In the genomic region with DNA sequence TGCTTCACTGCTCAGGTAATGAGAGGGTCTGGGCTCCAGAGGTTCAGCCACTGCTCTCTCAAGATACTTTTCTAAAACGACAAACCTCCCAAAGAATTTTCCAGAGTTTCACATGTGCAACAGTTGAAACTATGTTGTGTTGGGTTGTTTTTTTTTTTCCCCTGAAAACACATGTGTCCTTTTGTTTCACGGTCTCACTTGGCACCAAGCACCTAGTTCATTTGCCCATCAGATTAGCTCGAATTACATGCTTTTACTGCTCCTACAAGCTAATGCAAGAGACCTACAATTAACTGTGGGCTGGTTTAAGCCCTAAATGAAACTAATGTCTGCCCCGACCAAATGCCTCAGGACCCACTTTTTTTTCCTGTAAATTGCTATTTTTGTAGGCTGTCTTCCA, we compare ENCODE assay signal across 18 cellular contexts.
A peak's percentile ranks its signal among the peaks of the same experiment; 100 is the strongest.
DNase-seq lines count a peak whose midpoint lies in the region; ATAC-seq, FAIRE-seq and TF ChIP-seq lines count a peak whose summit lies in the region.
"Had no signal": no experiment of that assay in that cellular context is flagged by ENCODE, and none has a peak within 500 bp of the region (broad histone marks: within the 10 kb centered on the region; RNA-seq: fewer than 3 reads in every experiment).

No MANE protein-coding gene starts in this region.

- TF ChIP-seq CTCF in VCaP (conservative IDR thresholded peaks at IDR 0.05), result no peak
- no peak for TF ChIP-seq CTCF in nephron progenitor cell (IDR thresholded peaks at IDR 0.05)

- H3K9me3 Mint-ChIP-seq in nephron progenitor cell, result no peaks in the 10 kb centered on the region
- H3K9me3 Mint-ChIP-seq: activated T-helper 1 cell treated with anti-CD3 and anti-CD28 coated beads, Interleukin-12 subunit alpha, Interleukin-12 subunit beta, Interleukin-2, Interleukin-4 antibody, amounts not matched to agents 30 ng/mL and 10 ng/mL and 1 ng/mL, durations not matched to agents 14 hours and 24 hours and 36 hours; stimulated activated naive CD8-positive, alpha-beta T cell treated with anti-CD3 and anti-CD28 coated beads, Interleukin-15, Interleukin-2, amounts not matched to agents 100 ng/mL and 50 ng/mL, for 24 hours; T-helper 2 cell treated with Interferon-gamma antibody and Interleukin-4, amounts not matched to agents 5 μg/mL and 100 μg/mL, for 36 hours; type B pancreatic cell had no signal

- no peaks in the 10 kb centered on the region for H3K27me3 Mint-ChIP-seq in nephron progenitor cell (ENCODE audit: low read depth, poor library complexity)
- H3K27me3 Mint-ChIP-seq: stimulated activated naive CD8-positive, alpha-beta T cell treated with anti-CD3 and anti-CD28 coated beads, Interleukin-15, Interleukin-2, amounts not matched to agents 100 ng/mL and 50 ng/mL, for 24 hours had no signal

- no peak for ATAC-seq in HG03097 (IDR thresholded peaks at IDR 0.05; ENCODE audit: low FRiP score, unreplicated experiment)
- ATAC-seq: activated naive CD4-positive, alpha-beta T cell treated with anti-CD3 and anti-CD28 coated beads, Interleukin-2, amount 50 U/mL, for 72 hours had no signal

- no peak for FAIRE-seq in HTR-8/SVneo (lab: Jason Lieb, UNC)
- FAIRE-seq: G401.6 had no signal

- H3K36me3 Mint-ChIP-seq in nephron progenitor cell (ENCODE audit: low read depth), result no peaks in the 10 kb centered on the region
- H3K36me3 Mint-ChIP-seq: activated naive CD4-positive, alpha-beta T cell treated with anti-CD3 and anti-CD28 coated beads, Interleukin-2, amount 50 U/mL, for 72 hours; type B pancreatic cell had no signal

- H3K4me3 Mint-ChIP-seq in nephron progenitor cell, result peak overlapping the region; percentile 5
- H3K4me3 Mint-ChIP-seq: activated T-helper 1 cell treated with anti-CD3 and anti-CD28 coated beads, Interleukin-12 subunit alpha, Interleukin-12 subunit beta, Interleukin-2, Interleukin-4 antibody, amounts not matched to agents 30 ng/mL and 10 ng/mL and 1 ng/mL, durations not matched to agents 14 hours and 24 hours and 36 hours; stimulated activated naive CD8-positive, alpha-beta T cell treated with anti-CD3 and anti-CD28 coated beads, Interleukin-15, Interleukin-2, amounts not matched to agents 100 ng/mL and 50 ng/mL, for 24 hours; T-helper 2 cell treated with Interferon-gamma antibody and Interleukin-4, amounts not matched to agents 5 μg/mL and 100 μg/mL, for 36 hours; type B pancreatic cell had no signal

- H3K4me1 Mint-ChIP-seq in nephron progenitor cell, result peaks cover 53% of the 10 kb centered on the region

- peak overlapping the region; percentile 59 for H3K27ac ChIP-seq in VCaP
- H3K27ac ChIP-seq: coronary artery, sigmoid colon had no signal

- peak; percentile 5 for DNase-seq in DMS79 (lab: John Stamatoyannopoulos, UW)
- peak; percentile 81 for DNase-seq in NCI-H1048 (lab: John Stamatoyannopoulos, UW)
- no peak for DNase-seq in nephron progenitor cell
- no peak for DNase-seq in NCI-H82 treated with DMSO at 0.1 percent for 48 hours (lab: John Stamatoyannopoulos, UW; ENCODE audit: unreplicated experiment)
- no peak for DNase-seq in SKM-1 (lab: John Stamatoyannopoulos, UW; ENCODE audit: unreplicated experiment)
- no peak for DNase-seq in HTR-8/SVneo (ENCODE audit: insufficient read length, low spot score)
- DNase-seq: H7, NCI-H2029, sigmoid colon had no signal

- H3K27ac Mint-ChIP-seq in nephron progenitor cell, result no peak overlapping the region
- H3K27ac Mint-ChIP-seq: activated naive CD4-positive, alpha-beta T cell treated with anti-CD3 and anti-CD28 coated beads, Interleukin-2, amount 50 U/mL, for 72 hours; activated T-helper 1 cell treated with anti-CD3 and anti-CD28 coated beads, Interleukin-12 subunit alpha, Interleukin-12 subunit beta, Interleukin-2, Interleukin-4 antibody, amounts not matched to agents 30 ng/mL and 10 ng/mL and 1 ng/mL, durations not matched to agents 14 hours and 24 hours and 36 hours; stimulated activated naive CD8-positive, alpha-beta T cell treated with anti-CD3 and anti-CD28 coated beads, Interleukin-15, Interleukin-2, amounts not matched to agents 100 ng/mL and 50 ng/mL, for 24 hours; T-helper 2 cell treated with Interferon-gamma antibody and Interleukin-4, amounts not matched to agents 5 μg/mL and 100 μg/mL, for 36 hours; type B pancreatic cell had no signal

Comparison
In these comparisons a context has a peak if more than half of its experiments do, and no peak if none do; other contexts are left out.
1. DNase-seq: peak in DMS79 (single experiment) and NCI-H1048 (single experiment); none in nephron progenitor cell (single experiment), NCI-H82 treated with DMSO at 0.1 percent for 48 hours (single experiment), SKM-1 (single experiment) and HTR-8/SVneo (single experiment).